In the genomic region with DNA sequence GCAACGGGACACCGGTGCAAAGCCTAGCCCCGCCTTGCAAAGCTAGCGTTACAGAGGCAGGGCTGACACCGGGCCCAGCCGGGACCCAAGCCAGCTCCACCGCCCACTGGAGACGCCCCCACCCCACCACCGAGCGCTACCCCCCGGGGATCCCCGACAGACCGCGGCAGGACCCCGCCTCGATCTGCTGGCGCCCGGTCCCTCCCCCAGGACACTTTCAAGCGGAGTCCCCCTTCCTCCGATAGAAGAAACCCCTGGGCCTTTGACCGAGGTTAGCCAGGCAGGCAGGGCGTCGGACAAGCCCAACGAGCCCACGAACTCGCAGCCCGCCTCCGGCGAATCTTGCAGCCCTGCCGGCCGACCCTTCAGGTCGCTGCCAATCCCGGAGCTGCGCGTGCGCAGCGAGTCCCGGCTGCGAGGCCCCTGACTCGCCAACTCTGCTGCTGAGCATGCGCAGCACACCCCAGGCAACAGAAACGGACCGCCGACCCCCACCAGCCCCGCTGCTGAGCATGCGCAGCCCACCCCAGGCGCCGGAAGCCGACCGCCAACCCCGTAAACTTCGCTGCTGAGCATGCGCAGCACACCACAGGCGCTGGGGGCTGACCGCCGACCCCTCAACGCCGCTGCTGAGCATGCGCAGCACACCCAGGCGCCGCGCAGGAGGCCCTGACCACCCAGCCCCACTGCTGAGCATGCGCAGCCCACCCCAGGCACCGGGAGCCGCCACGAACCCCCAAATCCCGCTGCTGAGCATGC, we compare ENCODE assay signal across 8 cellular contexts. TPM values are rescaled to one million over a fixed set of nuclear protein-coding genes. Genes with fewer than 3 reads are reported as not detected.
DNase-seq lines count a peak whose midpoint lies in the region; ATAC-seq and TF ChIP-seq lines count a peak whose summit lies in the region.

No MANE protein-coding gene starts in this region.

- peak overlapping the region; percentile 95 for H3K4me3 Mint-ChIP-seq in T-helper 1 cell treated with Interleukin-12 subunit alpha and Interleukin-12 subunit beta and Interleukin-4 antibody, amounts not matched to agents 30 μg/mL and 1 μg/mL, for 36 hours

- DNase-seq in NCI-H1694 (lab: John Stamatoyannopoulos, UW) (peak; percentile 98), right cardiac atrium (peak; percentile 99 to 100 (median 100)), pulmonary artery endothelial cell (ENCODE audit: low read depth, low spot score) (peak; percentile 81), uterus (peak; percentile 98 to 99)

- TF ChIP-seq POLR2A in uterus (IDR thresholded peaks at IDR 0.05) = peak in 1 of 2 donors; percentile 5

- peak overlapping the region; percentile 85 for H3K27ac Mint-ChIP-seq in T-helper 1 cell treated with Interleukin-12 subunit alpha and Interleukin-12 subunit beta and Interleukin-4 antibody, amounts not matched to agents 30 μg/mL and 1 μg/mL, for 36 hours

- no peaks in the 10 kb centered on the region for H3K36me3 ChIP-seq in uterus

- H3K27ac ChIP-seq in angular gyrus (ENCODE audit: low read depth, low read length) = peak overlapping the region; percentile 98
- peak overlapping the region; percentile 93 for H3K27ac ChIP-seq in right cardiac atrium (ENCODE audit: low read length)
- peak overlapping the region; percentile 98 to 100 for H3K27ac ChIP-seq in uterus

- ATAC-seq in GM18498 (IDR thresholded peaks at IDR 0.05; ENCODE audit: unreplicated experiment) (peak; percentile 84), HG02885 (IDR thresholded peaks at IDR 0.05; ENCODE audit: poor library complexity, unreplicated experiment) (peak; percentile 81), right cardiac atrium (peak; percentile 95 to 97)

- H3K9me3 Mint-ChIP-seq in T-helper 1 cell treated with Interleukin-12 subunit alpha and Interleukin-12 subunit beta and Interleukin-4 antibody, amounts not matched to agents 30 μg/mL and 1 μg/mL, for 36 hours = peaks cover 13% of the 10 kb centered on the region

- intact Hi-C loops in right cardiac atrium (cut with DNase I) (no loop called here), uterus (cut with DNase I; ENCODE audit: low total_unique reads) (no loop called here)

- peak in 1 of 4 experiments; percentile 6 for TF ChIP-seq CTCF in uterus (IDR thresholded peaks at IDR 0.05)

- peaks cover 18% of the 10 kb centered on the region for H3K36me3 Mint-ChIP-seq in T-helper 1 cell treated with Interleukin-12 subunit alpha and Interleukin-12 subunit beta and Interleukin-4 antibody, amounts not matched to agents 30 μg/mL and 1 μg/mL, for 36 hours (ENCODE audit: low read depth)

- peaks cover 30% of the 10 kb centered on the region for H3K4me1 Mint-ChIP-seq in T-helper 1 cell treated with Interleukin-12 subunit alpha and Interleukin-12 subunit beta and Interleukin-4 antibody, amounts not matched to agents 30 μg/mL and 1 μg/mL, for 36 hours (ENCODE audit: low read depth)

- H3K4me1 ChIP-seq in right cardiac atrium (ENCODE audit: control insufficient read depth, insufficient read depth, low read length) (peaks cover 8% of the 10 kb centered on the region), uterus (peaks cover 0 to 4% of the 10 kb centered on the region in 2 donors)

- H3K4me3 ChIP-seq in right cardiac atrium (ENCODE audit: low read length) (peak overlapping the region; percentile 86), uterus (peak overlapping the region; percentile 95)

- no peaks in the 10 kb centered on the region for H3K27me3 Mint-ChIP-seq in T-helper 1 cell treated with Interleukin-12 subunit alpha and Interleukin-12 subunit beta and Interleukin-4 antibody, amounts not matched to agents 30 μg/mL and 1 μg/mL, for 36 hours (ENCODE audit: low read depth)

- WGBS in right cardiac atrium = under 1% methylated on average over 67 of the region's 67 CpGs

- H3K9me3 ChIP-seq in right cardiac atrium (ENCODE audit: control insufficient read depth, low read length) (no peaks in the 10 kb centered on the region), uterus (no peaks in the 10 kb centered on the region)

- H3K27me3 ChIP-seq in right cardiac atrium (ENCODE audit: control insufficient read depth, insufficient read depth) (no peaks in the 10 kb centered on the region), uterus (no peaks in the 10 kb centered on the region)

RNA-seq across cellular contexts. Expression of gene ADI1, which starts 0.7 kb away (rescaled TPM):
- total RNA-seq in right cardiac atrium (100 to 1,000 TPM; 124 to 195 (median 159) TPM), pulmonary artery endothelial cell (38.6 and 48.2 TPM in 2 replicates), uterus (10 to 100 TPM; 31.5 to 65.0 (median 37.9) TPM)
- polyA plus RNA-seq in right cardiac atrium = 132 TPM

RNA-seq across cellular contexts. Expression of gene RNASEH1, which starts 39.5 kb away (rescaled TPM):
- 10 to 100 TPM; 19.6 to 21.2 (median 20.0) TPM for total RNA-seq in right cardiac atrium
- 17.3 TPM for polyA plus RNA-seq in right cardiac atrium
- 36.8 and 41.6 TPM in 2 replicates for total RNA-seq in pulmonary artery endothelial cell
- 10 to 100 TPM in 3 of 4 donors, 1 to 10 TPM in 1; 4.1 to 28.6 (median 15.2) TPM for total RNA-seq in uterus

RNA-seq across cellular contexts. Expression of gene RPS7, which starts 56.4 kb away (rescaled TPM):
- total RNA-seq in right cardiac atrium (100 to 1,000 TPM; 741 to 785 (median 759) TPM), pulmonary artery endothelial cell (1,253 and 1,794 TPM in 2 replicates), uterus (1,000 to 10,000 TPM; 1,483 to 9,424 (median 4,498) TPM)
- polyA plus RNA-seq in right cardiac atrium = 1,436 TPM

Comparison
In these comparisons a context has a peak if more than half of its experiments do, and no peak if none do; other contexts are left out.
1. Peak in every context shown above with its lines: DNase-seq, ATAC-seq, H3K4me3 ChIP-seq and H3K27ac ChIP-seq.